In the genomic region with DNA sequence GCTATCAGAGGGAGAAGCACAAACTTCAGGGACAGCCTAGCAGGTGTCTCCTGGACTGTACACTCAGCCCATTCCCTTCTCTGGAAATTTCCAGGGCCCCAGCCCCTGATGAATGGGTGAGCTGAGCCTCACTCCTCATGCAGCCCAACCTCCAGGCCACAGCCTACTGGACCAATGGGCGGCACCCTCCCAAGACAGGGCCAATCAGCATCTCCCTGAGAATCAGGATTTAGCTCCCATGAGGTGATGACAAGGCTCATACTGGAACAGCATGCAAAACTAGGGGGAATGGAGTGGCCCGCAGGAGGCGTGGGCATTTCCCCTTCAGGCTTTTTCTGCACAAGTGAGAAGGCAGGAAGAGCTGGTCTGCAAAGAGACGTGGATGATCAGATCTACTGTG, we compare ENCODE assay signal across 1 cellular context.
TF ChIP-seq lines count a peak whose summit lies in the region.

No MANE protein-coding gene starts in this region.

TF ChIP-seq in K562, 482 proteins besides CTCF, POLR2A, EP300 and RAD21 (continued from another document):
- TF ChIP-seq, protein P1, sequence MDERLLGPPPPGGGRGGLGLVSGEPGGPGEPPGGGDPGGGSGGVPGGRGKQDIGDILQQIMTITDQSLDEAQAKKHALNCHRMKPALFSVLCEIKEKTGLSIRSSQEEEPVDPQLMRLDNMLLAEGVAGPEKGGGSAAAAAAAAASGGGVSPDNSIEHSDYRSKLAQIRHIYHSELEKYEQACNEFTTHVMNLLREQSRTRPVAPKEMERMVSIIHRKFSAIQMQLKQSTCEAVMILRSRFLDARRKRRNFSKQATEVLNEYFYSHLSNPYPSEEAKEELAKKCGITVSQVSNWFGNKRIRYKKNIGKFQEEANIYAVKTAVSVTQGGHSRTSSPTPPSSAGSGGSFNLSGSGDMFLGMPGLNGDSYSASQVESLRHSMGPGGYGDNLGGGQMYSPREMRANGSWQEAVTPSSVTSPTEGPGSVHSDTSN (CRISPR knock-in tag; IDR thresholded peaks at IDR 0.05; ENCODE audit: low read depth), result no peak
- TF ChIP-seq, protein P1 (tag; conservative IDR thresholded peaks at IDR 0.05; ENCODE audit: low read depth), result peak; percentile 49
- TF ChIP-seq SMARCA4 (IDR thresholded peaks at IDR 0.05) (no peak), RBM39 (optimal IDR thresholded peaks at IDR 0.05; ENCODE audit: low read depth, low read length) (no peak)
